In the genomic region with DNA sequence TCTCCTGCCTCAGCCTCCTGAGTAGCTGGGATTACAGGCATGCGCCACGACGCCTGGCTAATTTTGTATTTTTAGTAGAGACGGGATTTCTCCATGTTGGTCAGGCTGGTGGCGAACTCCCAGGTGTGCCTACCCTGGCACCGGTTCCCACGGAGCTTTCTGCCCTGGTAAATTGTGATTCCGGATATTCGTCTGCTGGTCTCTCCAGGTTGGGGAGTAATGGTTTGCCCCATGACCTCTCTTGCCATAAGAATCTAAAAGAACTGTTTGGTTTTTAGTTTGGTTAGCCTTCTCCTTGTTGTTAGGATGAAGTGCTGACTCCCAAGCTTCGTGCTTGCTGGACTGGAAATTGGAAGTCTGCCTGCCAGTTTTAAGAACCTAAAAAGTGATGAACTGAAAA, we compare ENCODE assay signal across 19 cellular contexts.
DNase-seq lines count a peak whose midpoint lies in the region; ATAC-seq lines count a peak whose summit lies in the region.
"Had no signal": no experiment of that assay in that cellular context is flagged by ENCODE, and none has a peak within 500 bp of the region (broad histone marks: within the 10 kb centered on the region; RNA-seq: fewer than 3 reads in every experiment).

No MANE protein-coding gene starts in this region.

- peak overlapping the region; percentile 56 for H3K4me3 Mint-ChIP-seq in activated CD8-positive, alpha-beta memory T cell treated with anti-CD3 and anti-CD28 coated beads, Interleukin-2, amount 10 ng/mL, durations not matched to agents 7 days and 5 days
- peak overlapping the region in 1 of 4 donors; percentile 59 for H3K4me3 Mint-ChIP-seq in IgD-negative memory B cell
- peak overlapping the region; percentile 55 for H3K4me3 Mint-ChIP-seq in activated T-helper 17 cell treated with anti-CD3 and anti-CD28 coated beads, Interleukin-2, amount 50 U/mL, for 72 hours
- H3K4me3 Mint-ChIP-seq in natural killer cell treated with Interleukin-12 subunit alpha and Interleukin-12 subunit beta and Interleukin-15 and Interleukin-18, amount 100 ng/mL, for 72 hours, result peak overlapping the region; percentile 80

- ATAC-seq in activated CD8-positive, alpha-beta memory T cell treated with anti-CD3 and anti-CD28 coated beads, Interleukin-2, amount 10 ng/mL, durations not matched to agents 7 days and 5 days, result no peak
- no peak for ATAC-seq in activated T-helper 17 cell treated with anti-CD3 and anti-CD28 coated beads, Interleukin-2, amount 50 U/mL, for 72 hours (replicated peaks)
- ATAC-seq in natural killer cell treated with Interleukin-12 subunit alpha and Interleukin-12 subunit beta and Interleukin-15 and Interleukin-18, amount 100 ng/mL, for 72 hours, result no peak
- ATAC-seq in GM18858 (IDR thresholded peaks at IDR 0.05; ENCODE audit: unreplicated experiment), result no peak
- no peak for ATAC-seq in GM21360 (IDR thresholded peaks at IDR 0.05; ENCODE audit: unreplicated experiment)
- ATAC-seq: K562 had no signal

- H3K27ac Mint-ChIP-seq in activated CD8-positive, alpha-beta memory T cell treated with anti-CD3 and anti-CD28 coated beads, Interleukin-2, amount 10 ng/mL, durations not matched to agents 7 days and 5 days, result peak overlapping the region; percentile 70
- H3K27ac Mint-ChIP-seq in IgD-negative memory B cell, result peak overlapping the region; percentile 66 to 89 (median 71)
- peak overlapping the region; percentile 1 for H3K27ac Mint-ChIP-seq in activated T-helper 17 cell treated with anti-CD3 and anti-CD28 coated beads, Interleukin-2, amount 50 U/mL, for 72 hours
- H3K27ac Mint-ChIP-seq in natural killer cell treated with Interleukin-12 subunit alpha and Interleukin-12 subunit beta and Interleukin-15 and Interleukin-18, amount 100 ng/mL, for 72 hours, result peak overlapping the region; percentile 79 to 97

- no peak for DNase-seq in activated CD8-positive, alpha-beta memory T cell treated with anti-CD3 and anti-CD28 coated beads, Interleukin-2, amount 10 ng/mL, durations not matched to agents 7 days and 5 days
- no peak for DNase-seq in activated CD8-positive, alpha-beta memory T cell treated with anti-CD3 and anti-CD28 coated beads, Interleukin-2, amount 50 U/mL, for 48 hours
- DNase-seq in natural killer cell treated with Interleukin-12 subunit alpha and Interleukin-12 subunit beta and Interleukin-15 and Interleukin-18, amount 100 ng/mL, for 72 hours (ENCODE audit: low spot score), result no peak
- DNase-seq in DMS79 (lab: John Stamatoyannopoulos, UW), result no peak
- DNase-seq: activated CD4-positive, alpha-beta T cell treated with anti-CD3 and anti-CD28 coated beads for 48 hours; C1 segment of cervical spinal cord; DMS53; foreskin melanocyte; hippocampal formation; kidney; NCI-H1930; NCI-H226; SK-N-SH; stimulated activated CD4-positive, alpha-beta T cell treated with anti-CD3 and anti-CD28 coated beads, Interleukin-4, amount 100 ng/mL, for 1 hour had no signal

- peaks cover 8% of the 10 kb centered on the region for H3K36me3 Mint-ChIP-seq in activated CD8-positive, alpha-beta memory T cell treated with anti-CD3 and anti-CD28 coated beads, Interleukin-2, amount 10 ng/mL, durations not matched to agents 7 days and 5 days
- no peaks in the 10 kb centered on the region for H3K36me3 Mint-ChIP-seq in IgD-negative memory B cell
- no peaks in the 10 kb centered on the region for H3K36me3 Mint-ChIP-seq in activated T-helper 17 cell treated with anti-CD3 and anti-CD28 coated beads, Interleukin-2, amount 50 U/mL, for 72 hours (ENCODE audit: low read depth)
- no peaks in the 10 kb centered on the region for H3K36me3 Mint-ChIP-seq in natural killer cell treated with Interleukin-12 subunit alpha and Interleukin-12 subunit beta and Interleukin-15 and Interleukin-18, amount 100 ng/mL, for 72 hours

- CTCF ChIA-PET in activated CD8-positive, alpha-beta memory T cell treated with anti-CD3 and anti-CD28 coated beads, Interleukin-2, amount 10 ng/mL, durations not matched to agents 7 days and 5 days (lab: Charles Lee), result interaction anchor here (0.9 to 4.3 kb wide), 8 partner anchors 13 to 118 kb away, joined by 3 to 17 read pairs (median 4); no protein-coding TSS in a partner anchor

- no peaks in the 10 kb centered on the region for H3K27me3 Mint-ChIP-seq in activated CD8-positive, alpha-beta memory T cell treated with anti-CD3 and anti-CD28 coated beads, Interleukin-2, amount 10 ng/mL, durations not matched to agents 7 days and 5 days
- no peaks in the 10 kb centered on the region for H3K27me3 Mint-ChIP-seq in IgD-negative memory B cell
- H3K27me3 Mint-ChIP-seq in activated T-helper 17 cell treated with anti-CD3 and anti-CD28 coated beads, Interleukin-2, amount 50 U/mL, for 72 hours, result no peaks in the 10 kb centered on the region
- no peaks in the 10 kb centered on the region for H3K27me3 Mint-ChIP-seq in natural killer cell treated with Interleukin-12 subunit alpha and Interleukin-12 subunit beta and Interleukin-15 and Interleukin-18, amount 100 ng/mL, for 72 hours

- peaks cover 61% of the 10 kb centered on the region for H3K4me1 Mint-ChIP-seq in activated CD8-positive, alpha-beta memory T cell treated with anti-CD3 and anti-CD28 coated beads, Interleukin-2, amount 10 ng/mL, durations not matched to agents 7 days and 5 days
- H3K4me1 Mint-ChIP-seq in IgD-negative memory B cell, result peaks cover 46 to 50% (median 46%) of the 10 kb centered on the region in 3 donors
- H3K4me1 Mint-ChIP-seq in activated T-helper 17 cell treated with anti-CD3 and anti-CD28 coated beads, Interleukin-2, amount 50 U/mL, for 72 hours, result peaks cover 44% of the 10 kb centered on the region
- H3K4me1 Mint-ChIP-seq in natural killer cell treated with Interleukin-12 subunit alpha and Interleukin-12 subunit beta and Interleukin-15 and Interleukin-18, amount 100 ng/mL, for 72 hours (ENCODE audit: low read depth in 2 of 2), result peaks cover 45 to 61% of the 10 kb centered on the region in 2 donors

- no peaks in the 10 kb centered on the region for H3K9me3 Mint-ChIP-seq in activated CD8-positive, alpha-beta memory T cell treated with anti-CD3 and anti-CD28 coated beads, Interleukin-2, amount 10 ng/mL, durations not matched to agents 7 days and 5 days (ENCODE audit: low read depth)
- peaks cover 0 to 2% (median 0%) of the 10 kb centered on the region in 3 donors for H3K9me3 Mint-ChIP-seq in IgD-negative memory B cell
- H3K9me3 Mint-ChIP-seq in activated T-helper 17 cell treated with anti-CD3 and anti-CD28 coated beads, Interleukin-2, amount 50 U/mL, for 72 hours, result no peaks in the 10 kb centered on the region
- H3K9me3 Mint-ChIP-seq in natural killer cell treated with Interleukin-12 subunit alpha and Interleukin-12 subunit beta and Interleukin-15 and Interleukin-18, amount 100 ng/mL, for 72 hours, result no peaks in the 10 kb centered on the region

Comparison
In these comparisons a context has a peak if more than half of its experiments do, and no peak if none do; other contexts are left out.
1. H3K27ac Mint-ChIP-seq: peak in every context shown above with its lines; median percentile 88 in natural killer cell treated with Interleukin-12 subunit alpha and Interleukin-12 subunit beta and Interleukin-15 and Interleukin-18, amount 100 ng/mL, for 72 hours; 71 in IgD-negative memory B cell; 70 in activated CD8-positive, alpha-beta memory T cell treated with anti-CD3 and anti-CD28 coated beads, Interleukin-2, amount 10 ng/mL, durations not matched to agents 7 days and 5 days; 1 in activated T-helper 17 cell treated with anti-CD3 and anti-CD28 coated beads, Interleukin-2, amount 50 U/mL, for 72 hours.